Comparison of ENCODE assay signal across 8 cellular contexts in genomic region chr19:17946965-17947784, GRCh38. TPM values are rescaled to one million over a fixed set of nuclear protein-coding genes. Genes with fewer than 3 reads are reported as not detected.
DNase-seq lines count a peak whose midpoint lies in the region; ATAC-seq, FAIRE-seq and TF ChIP-seq lines count a peak whose summit lies in the region.

No MANE protein-coding gene starts in this region.

- no peaks in the 10 kb centered on the region for H3K9me2 ChIP-seq in PC-3 (replicated peaks; ENCODE audit: low read length)

- peak; percentile 62 to 78 for TF ChIP-seq POLR2A in H1 (IDR thresholded peaks at IDR 0.05; ENCODE audit: control extremely low read depth in 1 of 2, low read depth in 2 of 2, low read length in 2 of 2)

- H3K79me2 ChIP-seq in PC-3 (ENCODE audit: low read length) (no peaks in the 10 kb centered on the region), H1 (ENCODE audit: control insufficient read depth in 1 of 2, insufficient read depth in 2 of 2, low read length in 2 of 2) (no peaks in the 10 kb centered on the region)

- H3K9me3 Mint-ChIP-seq in natural killer cell, result no peaks in the 10 kb centered on the region

- H3K36me3 ChIP-seq in PC-3 (ENCODE audit: low read depth, low read length), result no peaks in the 10 kb centered on the region
- H3K36me3 ChIP-seq in H1 (ENCODE audit: control insufficient read depth in 2 of 4, insufficient read depth in 4 of 4, low read length in 3 of 4), result no peaks in the 10 kb centered on the region; a peak in 1 of 8 replicates

- ATAC-seq in HG02610 (IDR thresholded peaks at IDR 0.05; ENCODE audit: unreplicated experiment) (peak; percentile 17), PC-3 (peak; percentile 16), natural killer cell (peak; percentile 29 to 53 (median 30)), HG03095 (IDR thresholded peaks at IDR 0.05; ENCODE audit: unreplicated experiment) (no peak)

- peak overlapping the region; percentile 78; the same call in 1 of the 2 replicates for H2BK5ac ChIP-seq in H1 (ENCODE audit: low read depth, low read length)

- H2BK20ac ChIP-seq in H1 (ENCODE audit: low read length), result no peak overlapping the region

- peak overlapping the region; percentile 34 for H4K5ac ChIP-seq in H1 (ENCODE audit: insufficient read length, low read depth, low read length)

- H3K14ac ChIP-seq in H1 (ENCODE audit: insufficient read length), result no peak overlapping the region

- TF ChIP-seq RAD21 in H1 (IDR thresholded peaks at IDR 0.05 in 1 of 2, conservative IDR thresholded peaks at IDR 0.05 in 1 of 2; ENCODE audit: low read depth in 2 of 2, low read length in 2 of 2), result no peak

- no peak overlapping the region for H2AK5ac ChIP-seq in H1 (ENCODE audit: low read depth, low read length)

- H3K4me3 ChIP-seq in PC-3 (ENCODE audit: low read length), result peak overlapping the region; percentile 71
- peak overlapping the region; percentile 30 to 66 (median 63) for H3K4me3 ChIP-seq in H1 (ENCODE audit: extremely low read depth in 1 of 4, insufficient read depth in 2 of 4, low read depth in 3 of 4, low read length in 4 of 4)

- H2AFZ ChIP-seq in PC-3 (ENCODE audit: low read length) (peak overlapping the region; percentile 95), H1 (ENCODE audit: low read length) (no peak overlapping the region; the same call in 1 of the 2 replicates)

- no peak for TF ChIP-seq EP300 in H1 (IDR thresholded peaks at IDR 0.05; ENCODE audit: borderline replicate concordance in 1 of 2, low read depth in 2 of 2, low read length in 2 of 2)

- CTCF ChIA-PET in PC-3 (lab: Charles Lee), result interaction anchor here (0.5 to 0.7 kb wide), 3 partner anchors 10 to 113 kb away, joined by 3 to 13 read pairs (median 7); no protein-coding TSS in a partner anchor
- CTCF ChIA-PET in H1 (lab: Charles Lee; ENCODE audit: partially characterized antibody), result interaction anchor here (0.7 to 21.5 kb wide), 7 partner anchors 10 to 58 kb away, joined by 3 to 271 read pairs (median 18); partner anchors contain the start of genes CCDC124 and KCNN1

- peak overlapping the region; percentile 35 for H3K4ac ChIP-seq in H1 (replicated peaks; ENCODE audit: insufficient read length, low read depth, low read length)

- H2BK120ac ChIP-seq in H1 (replicated peaks; ENCODE audit: low read depth, low read length), result no peak overlapping the region

- POLR2A ChIA-PET in PC-3 (lab: Charles Lee; ENCODE audit: unreplicated experiment) (interaction anchor here (0.6 to 1.0 kb wide), 2 partner anchors 14 to 116 kb away, joined by 6 to 11 read pairs; partner anchors contain the start of gene CCDC124), H1 (lab: Charles Lee; ENCODE audit: partially characterized antibody) (interaction anchor here (0.6 to 1.8 kb wide), 11 partner anchors 10 to 484 kb away, joined by 3 to 6 read pairs (median 3); partner anchors contain the start of genes CCDC124 and KCNN1)

- peak overlapping the region; percentile 70 for H3K56ac ChIP-seq in H1 (replicated peaks; ENCODE audit: insufficient read length, low read depth, low read length)

- peak overlapping the region; percentile 90 for H3K18ac ChIP-seq in H1 (ENCODE audit: extremely low read depth, low read length)

- peaks cover 29% of the 10 kb centered on the region for H3K23me2 ChIP-seq in H1 (ENCODE audit: low read depth, low read length)

- no peaks in the 10 kb centered on the region for H3K36me3 Mint-ChIP-seq in natural killer cell

- peaks cover 12 to 31% of the 10 kb centered on the region in 2 donors for H3K27me3 Mint-ChIP-seq in natural killer cell (ENCODE audit: low read depth in 2 of 2)

- H4K8ac ChIP-seq in H1 (ENCODE audit: extremely low read depth, insufficient read depth, low read length), result peak overlapping the region; percentile 45; the same call in 1 of the 2 replicates

- peaks cover 29% of the 10 kb centered on the region for H3K27me3 ChIP-seq in PC-3 (ENCODE audit: low read length)
- peaks cover 10 to 34% (median 27%) of the 10 kb centered on the region in 4 experiments for H3K27me3 ChIP-seq in H1 (replicated peaks in 1 of 4; ENCODE audit: control insufficient read depth in 3 of 4, extremely low read depth in 1 of 4, insufficient read depth in 3 of 4, low read length in 3 of 4)

- H3F3A ChIP-seq in PC-3 (ENCODE audit: low read length, unreplicated experiment), result peaks cover 5% of the 10 kb centered on the region

- FAIRE-seq in H1 (lab: Jason Lieb, UNC), result peak; percentile 7

- H4K20me1 ChIP-seq in PC-3 (ENCODE audit: low read length) (0 out of 2 replicates have a peak, but pooled peaks cover 2% of the 10 kb centered on the region), H1 (replicated peaks in 1 of 2; ENCODE audit: control insufficient read depth in 1 of 2, insufficient read depth in 2 of 2, low read length in 2 of 2) (peaks cover 1 to 4% of the 10 kb centered on the region in 2 experiments)

- no peak overlapping the region for H3K27ac ChIP-seq in PC-3 (ENCODE audit: low read length)
- H3K27ac ChIP-seq in H1 (ENCODE audit: low read depth, low read length), result peak overlapping the region; percentile 88

- H3K23ac ChIP-seq in H1 (ENCODE audit: insufficient read length), result no peak overlapping the region

- no peaks in the 10 kb centered on the region for H3K79me1 ChIP-seq in H1 (ENCODE audit: low read depth, low read length)

- H3K9me3 ChIP-seq in PC-3 (ENCODE audit: low read length) (no peaks in the 10 kb centered on the region), H1 (ENCODE audit: insufficient read depth in 2 of 2, low read depth in 1 of 2, low read length in 1 of 2) (no peaks in the 10 kb centered on the region)

- BruUV-seq in PC-3 (replicated peaks; lab: Mats Ljungman, UMichigan), result no TSS peak

- H3K4me2 ChIP-seq in PC-3 (ENCODE audit: low read length) (peak overlapping the region; percentile 99), H1 (ENCODE audit: insufficient read depth in 1 of 2, low read depth in 2 of 2, low read length in 2 of 2) (peak overlapping the region; percentile 77 to 99)

- DNase-seq in NCI-H345 treated with DMSO at 0.1 percent for 48 hours (lab: John Stamatoyannopoulos, UW; ENCODE audit: unreplicated experiment) (peak; percentile 4), NCI-H345 (lab: John Stamatoyannopoulos, UW) (no peak), PC-3 (no peak), H1 (ENCODE audit: low read depth in 1 of 2, low spot score in 2 of 2) (peak in 1 of 2 experiments; percentile 76), natural killer cell (no peak), HK-2 (ENCODE audit: unreplicated experiment) (no peak)

- WGBS in H1 (ENCODE audit: extremely low coverage in 1 of 2, insufficient coverage in 1 of 2, insufficient read length in 1 of 2, insufficient replicate concordance in 2 of 2, low coverage in 1 of 2, low lambda C conversion rate in 2 of 2, missing lambda C conversion rate in 1 of 2), 2 experiments, result 24% methylated on average over 27 of the region's 29 CpGs; no CpG with 5 or more reads in 1 of the 2 experiments

- peaks cover 29 to 40% of the 10 kb centered on the region in 2 donors for H3K4me1 Mint-ChIP-seq in natural killer cell

- peaks cover 37% of the 10 kb centered on the region for H3K4me1 ChIP-seq in PC-3 (ENCODE audit: insufficient read depth, low read length)
- peaks cover 0 to 32% (median 22%) of the 10 kb centered on the region in 4 experiments; a peak in 6 of 7 replicates for H3K4me1 ChIP-seq in H1 (replicated peaks in 1 of 4; ENCODE audit: control insufficient read depth in 3 of 4, insufficient read depth in 4 of 4, low read length in 3 of 4)

- H4K91ac ChIP-seq in H1 (replicated peaks; ENCODE audit: insufficient read length, low read length), result peak overlapping the region; percentile 63

- H2BK12ac ChIP-seq in H1 (ENCODE audit: low read depth, low read length), result peak overlapping the region; percentile 60; the same call in 1 of the 2 replicates

- TF ChIP-seq CTCF in PC-3 (conservative IDR thresholded peaks at IDR 0.05; ENCODE audit: low read depth, low read length), result no peak
- TF ChIP-seq CTCF in H1 (IDR thresholded peaks at IDR 0.05; ENCODE audit: control extremely low read depth in 1 of 3, insufficient read depth in 1 of 3, low read depth in 1 of 3, low read length in 3 of 3), result no peak
- TF ChIP-seq CTCF in natural killer cell (IDR thresholded peaks at IDR 0.05), result no peak

- H3K9ac ChIP-seq in PC-3 (ENCODE audit: low read length), result peak overlapping the region; percentile 72
- H3K9ac ChIP-seq in H1 (replicated peaks in 1 of 4; ENCODE audit: extremely low read depth in 1 of 4, low read depth in 3 of 4, low read length in 3 of 4), result peak overlapping the region in 3 of 4 experiments; percentile 66 to 85 (median 82); a peak in 6 of 7 replicates

- H3K4me3 Mint-ChIP-seq in natural killer cell, result peak overlapping the region; percentile 92

- H3K27ac Mint-ChIP-seq in natural killer cell, result peak overlapping the region; percentile 98 to 99

- H2BK15ac ChIP-seq in H1 (ENCODE audit: low read length), result 0 out of 2 replicates have a peak overlapping the region, but pooled peaks have one; percentile 61

- intact Hi-C loops in PC-3 (cut with micrococcal nuclease) (loop anchor here (5.0 kb wide), 1 partner anchor 110 kb away; no protein-coding TSS in a partner anchor), natural killer cell (cut with micrococcal nuclease) (loop anchor here (2.0 kb wide), 1 partner anchor 50 kb away; no protein-coding TSS in a partner anchor)

TF ChIP-seq in H1, 55 proteins besides CTCF, POLR2A, EP300 and RAD21 (continues in another document):
- no peak for TF ChIP-seq KDM4A (IDR thresholded peaks at IDR 0.05; ENCODE audit: low read depth, low read length, severe bottlenecking)

RNA-seq across cellular contexts. Expression of gene CCDC124, which starts 14.4 kb away (rescaled TPM):
- total RNA-seq in PC-3 (2014; rRNA removed), result 165 and 247 TPM in 2 replicates
- 101 and 103 TPM in 2 replicates for total RNA-seq in H1 (2021; fragmentation: NEBNext Ultra II Directional; extraction: Animal tissue kit (Norgen Biotek cat#: 25700))
- 95.2 and 135 TPM in 2 replicates for polyA plus RNA-seq in H1 (2011; rRNA removed)
- 144 TPM for polyA plus RNA-seq in H1 (2011; cell fraction: cytosol; rRNA removed)
- polyA plus RNA-seq in H1 (2011; cell fraction: nucleus; rRNA removed), result 88.6 TPM
- 87.6 to 144 TPM (median 124 TPM) in 4 replicates for polyA plus RNA-seq in H1 (2012, experiment 1 of 2)
- polyA plus RNA-seq in H1 (2012, experiment 2 of 2), result 94.8 TPM
- 71.0 TPM for polyA plus RNA-seq in H1 (2013, experiment 1 of 2)
- polyA plus RNA-seq in H1 (2013, experiment 2 of 2), result 71.2 TPM
- polyA minus RNA-seq in H1 (2011; rRNA and poly(A)+ RNA removed), result 5.9 and 7.2 TPM in 2 replicates
- polyA minus RNA-seq in H1 (2011; cell fraction: cytosol; rRNA and poly(A)+ RNA removed), result 27.8 TPM
- 20.0 TPM for polyA minus RNA-seq in H1 (2011; cell fraction: nucleus; rRNA and poly(A)+ RNA removed)
- 10 to 100 TPM; 32.6 to 37.6 (median 37.4) TPM for total RNA-seq in natural killer cell

RNA-seq across cellular contexts. Expression of gene KCNN1, which starts 19.7 kb away (rescaled TPM):
- total RNA-seq in PC-3 (2014; rRNA removed), result not detected in 2 replicates
- 9.3 and 11.0 TPM in 2 replicates for total RNA-seq in H1 (2021; fragmentation: NEBNext Ultra II Directional; extraction: Animal tissue kit (Norgen Biotek cat#: 25700))
- polyA plus RNA-seq in H1 (2011; rRNA removed), result 12.5 and 19.3 TPM in 2 replicates
- 13.7 TPM for polyA plus RNA-seq in H1 (2011; cell fraction: cytosol; rRNA removed)
- 21.8 TPM for polyA plus RNA-seq in H1 (2011; cell fraction: nucleus; rRNA removed)
- 4.1 to 10.5 TPM (median 8.4 TPM) in 4 replicates for polyA plus RNA-seq in H1 (2012, experiment 1 of 2)
- polyA plus RNA-seq in H1 (2012, experiment 2 of 2), result 5.8 TPM
- polyA plus RNA-seq in H1 (2013, experiment 1 of 2), result 6.0 TPM
- polyA plus RNA-seq in H1 (2013, experiment 2 of 2), result 5.9 TPM
- polyA minus RNA-seq in H1 (2011; rRNA and poly(A)+ RNA removed), result 6.7 and 7.7 TPM in 2 replicates
- polyA minus RNA-seq in H1 (2011; cell fraction: cytosol; rRNA and poly(A)+ RNA removed), result 15.0 TPM
- 14.4 TPM for polyA minus RNA-seq in H1 (2011; cell fraction: nucleus; rRNA and poly(A)+ RNA removed)
- not detected for total RNA-seq in natural killer cell

Comparison
In these comparisons a context has a peak if more than half of its experiments do, and no peak if none do; other contexts are left out.
1. RNA of gene KCNN1, which starts 19.7 kb away (total RNA-seq): 9.3 to 11.0 TPM in H1; not detected in PC-3 and not detected in natural killer cell; every median in the first group is over 10 times any median in the second.